Comparison of ENCODE assay signal across 11 cellular contexts in the genomic region with DNA sequence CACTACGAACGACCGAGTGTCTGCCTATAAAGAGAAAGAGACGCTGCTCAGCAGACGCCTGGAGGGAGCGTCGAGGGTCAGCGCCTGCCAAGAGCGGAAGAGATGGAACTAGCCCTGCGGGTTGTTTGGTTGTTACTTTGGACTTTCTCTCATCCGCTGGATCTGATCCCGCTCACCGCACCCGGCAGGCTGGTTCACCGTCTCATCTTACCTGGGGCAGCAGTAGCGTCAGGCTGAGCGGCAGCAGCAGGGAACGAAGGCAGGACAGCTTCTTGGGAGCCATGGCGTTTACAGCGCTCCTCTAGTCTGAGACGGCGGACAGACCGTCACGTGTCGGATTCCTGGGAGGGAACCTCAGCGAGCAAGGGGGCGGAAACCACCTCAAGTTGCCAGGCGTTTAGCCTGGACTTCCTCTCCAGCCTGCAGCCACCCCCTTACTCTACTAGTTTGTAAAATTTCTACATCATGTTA. TPM values are rescaled to one million over a fixed set of nuclear protein-coding genes. Genes with fewer than 3 reads are reported as not detected.
A peak's percentile ranks its signal among the peaks of the same experiment; 100 is the strongest.
DNase-seq lines count a peak whose midpoint lies in the region; ATAC-seq and TF ChIP-seq lines count a peak whose summit lies in the region.
"Had no signal": no experiment of that assay in that cellular context is flagged by ENCODE, and none has a peak within 500 bp of the region (broad histone marks: within the 10 kb centered on the region; RNA-seq: fewer than 3 reads in every experiment).

No MANE protein-coding gene starts in this region.

- ATAC-seq in IMR-90 (ENCODE audit: low read depth): no peak
- ATAC-seq in left lobe of liver: peak; percentile 73
- ATAC-seq in stimulated activated effector memory CD8-positive, alpha-beta T cell treated with anti-CD3 and anti-CD28 coated beads, Interleukin-12 subunit alpha, Interleukin-12 subunit beta, amount 100 ng/mL, for 72 hours: no peak
- no peak for ATAC-seq in GM18502 (IDR thresholded peaks at IDR 0.05; ENCODE audit: poor library complexity, unreplicated experiment)
- ATAC-seq in GM21717 (IDR thresholded peaks at IDR 0.05; ENCODE audit: unreplicated experiment): no peak
- ATAC-seq: K562 had no signal

- H3K4ac ChIP-seq in IMR-90 (ENCODE audit: low read depth, low read length): no peak overlapping the region

- H3K27me3 ChIP-seq in IMR-90 (ENCODE audit: control insufficient read depth, insufficient read depth, low read length): no peaks in the 10 kb centered on the region

- H3K4me1 Mint-ChIP-seq in activated naive CD8-positive, alpha-beta T cell (ENCODE audit: low read depth): peaks cover 36% of the 10 kb centered on the region
- H3K4me1 Mint-ChIP-seq in stimulated activated effector memory CD8-positive, alpha-beta T cell treated with anti-CD3 and anti-CD28 coated beads, Interleukin-12 subunit alpha, Interleukin-12 subunit beta, amount 100 ng/mL, for 72 hours: peaks cover 33% of the 10 kb centered on the region

- TF ChIP-seq RAD21 in IMR-90 (IDR thresholded peaks at IDR 0.05; ENCODE audit: low read length): no peak

- H3K36me3 ChIP-seq in IMR-90 (ENCODE audit: control insufficient read depth, insufficient read depth, low read length): peaks cover 15% of the 10 kb centered on the region; the same call in 1 of the 2 replicates

- H3K9me1 ChIP-seq in IMR-90 (ENCODE audit: insufficient read depth, low read length): peaks cover 26% of the 10 kb centered on the region

- peak overlapping the region; percentile 75 for H2AFZ ChIP-seq in IMR-90 (replicated peaks; ENCODE audit: low read length, poor library complexity)

- H3K27ac ChIP-seq in IMR-90 (ENCODE audit: insufficient read depth, low read length): no peak overlapping the region

- H4K8ac ChIP-seq in IMR-90 (ENCODE audit: low read depth in 2 of 2, low read length in 2 of 2): peak overlapping the region in 1 of 2 experiments; percentile 57; a peak in 2 of 4 replicates

- no peak overlapping the region for H3K14ac ChIP-seq in IMR-90 (replicated peaks; ENCODE audit: low read depth, low read length)

- peaks cover 7% of the 10 kb centered on the region for H3K4me1 ChIP-seq in IMR-90 (ENCODE audit: control insufficient read depth, insufficient read depth, low read length)

- no peak overlapping the region for H3K18ac ChIP-seq in IMR-90 (ENCODE audit: low read depth, low read length)

- no peak overlapping the region for H2BK120ac ChIP-seq in IMR-90 (ENCODE audit: low read depth, low read length)

- H3K9me3 ChIP-seq in IMR-90 (ENCODE audit: control insufficient read depth, insufficient read depth, low read length): no peaks in the 10 kb centered on the region

- POLR2A ChIA-PET in IMR-90 (lab: Charles Lee; ENCODE audit: unreplicated experiment): no interaction called here

- H3K23ac ChIP-seq in IMR-90 (ENCODE audit: low read depth, low read length): no peak overlapping the region

- no peak overlapping the region for H4K91ac ChIP-seq in IMR-90 (ENCODE audit: insufficient read depth, low read depth, low read length)

- peaks cover 23 to 40% of the 10 kb centered on the region in 2 experiments for H3K79me1 ChIP-seq in IMR-90 (ENCODE audit: low read depth in 1 of 2, low read length in 2 of 2)

- no peak overlapping the region for H2BK15ac ChIP-seq in IMR-90 (ENCODE audit: low read depth, low read length)

- H2BK5ac ChIP-seq in IMR-90 (ENCODE audit: low read depth, low read length, poor library complexity, severe bottlenecking): no peak overlapping the region

- H3K56ac ChIP-seq in IMR-90 (ENCODE audit: extremely low read depth, insufficient read depth, low read length): no peak overlapping the region

- no peaks in the 10 kb centered on the region for H3K27me3 Mint-ChIP-seq in activated naive CD8-positive, alpha-beta T cell

- no peaks in the 10 kb centered on the region for H3K36me3 Mint-ChIP-seq in activated naive CD8-positive, alpha-beta T cell
- peaks cover 35% of the 10 kb centered on the region for H3K36me3 Mint-ChIP-seq in stimulated activated effector memory CD8-positive, alpha-beta T cell treated with anti-CD3 and anti-CD28 coated beads, Interleukin-12 subunit alpha, Interleukin-12 subunit beta, amount 100 ng/mL, for 72 hours

- WGBS in IMR-90 (ENCODE audit: extremely low coverage in 2 of 2, insufficient read length in 1 of 2), 2 experiments: 47% methylated on average over 24 of the region's 28 CpGs; no CpG with 5 or more reads in 1 of the 2 experiments

- DNase-seq in IMR-90 (no peak), left lobe of liver (ENCODE audit: low spot score) (peak; percentile 71)
- DNase-seq in stimulated activated effector memory CD8-positive, alpha-beta T cell treated with anti-CD3 and anti-CD28 coated beads, Interleukin-12 subunit alpha, Interleukin-12 subunit beta, amount 100 ng/mL, for 72 hours (ENCODE audit: low spot score in 2 of 2): no peak
- DNase-seq in effector CD4-positive, alpha-beta T cell: no peak
- DNase-seq: NCI-H446, occipital lobe had no signal

- H4K20me1 ChIP-seq in IMR-90 (ENCODE audit: insufficient read depth, low read length): no peaks in the 10 kb centered on the region

- H3K4me3 ChIP-seq in IMR-90 (ENCODE audit: insufficient read depth, low read depth, low read length): no peak overlapping the region
- H3K4me3 ChIP-seq: K562 had no signal

- H3K9ac ChIP-seq in IMR-90 (ENCODE audit: low read depth, low read length): no peak overlapping the region

- dilution Hi-C loops in IMR-90 (cut with HindIII; ENCODE audit: low sequenced_read_pairs, unreplicated experiment): no loop called here

- no peak for TF ChIP-seq CTCF in IMR-90 (conservative IDR thresholded peaks at IDR 0.05; ENCODE audit: low read depth, low read length)

- in situ Hi-C loops in IMR-90 (cut with MboI; ENCODE audit: low sequenced_read_pairs): no loop called here

- H2AK9ac ChIP-seq in IMR-90 (replicated peaks; ENCODE audit: low read depth, low read length, poor library complexity): peak overlapping the region; percentile 50

- no peak overlapping the region for H2AK5ac ChIP-seq in IMR-90 (ENCODE audit: low read depth, low read length)

- no peak for TF ChIP-seq POLR2A in IMR-90 (IDR thresholded peaks at IDR 0.05; ENCODE audit: low read depth, low read length)

- intact Hi-C loops in IMR-90 (cut with micrococcal nuclease): no loop called here

- CTCF ChIA-PET in IMR-90 (lab: Yijun Ruan, JAX): interaction anchor here (3.0 kb wide), 1 partner anchor 52 kb away, joined by 14 read pairs; no protein-coding TSS in a partner anchor

- no TSS peak for BruUV-seq in IMR-90 (replicated peaks; lab: Mats Ljungman, UMichigan)

- no peaks in the 10 kb centered on the region for H3K9me3 Mint-ChIP-seq in activated naive CD8-positive, alpha-beta T cell (ENCODE audit: low read depth)
- no peaks in the 10 kb centered on the region for H3K9me3 Mint-ChIP-seq in stimulated activated effector memory CD8-positive, alpha-beta T cell treated with anti-CD3 and anti-CD28 coated beads, Interleukin-12 subunit alpha, Interleukin-12 subunit beta, amount 100 ng/mL, for 72 hours

- H3K4me3 Mint-ChIP-seq in activated naive CD8-positive, alpha-beta T cell: peak overlapping the region; percentile 53
- peak overlapping the region; percentile 23 for H3K4me3 Mint-ChIP-seq in stimulated activated effector memory CD8-positive, alpha-beta T cell treated with anti-CD3 and anti-CD28 coated beads, Interleukin-12 subunit alpha, Interleukin-12 subunit beta, amount 100 ng/mL, for 72 hours

- H2BK20ac ChIP-seq in IMR-90 (ENCODE audit: low read depth, low read length): no peak overlapping the region

- H4K5ac ChIP-seq in IMR-90 (ENCODE audit: low read depth, low read length): no peak overlapping the region

- H3K27ac Mint-ChIP-seq in activated naive CD8-positive, alpha-beta T cell: no peak overlapping the region
- H3K27ac Mint-ChIP-seq in stimulated activated effector memory CD8-positive, alpha-beta T cell treated with anti-CD3 and anti-CD28 coated beads, Interleukin-12 subunit alpha, Interleukin-12 subunit beta, amount 100 ng/mL, for 72 hours: no peak overlapping the region

- no peak overlapping the region for H3K4me2 ChIP-seq in IMR-90 (ENCODE audit: low read depth, low read length)

TF ChIP-seq in IMR-90, 13 proteins besides CTCF, POLR2A, EP300 and RAD21:
- TF ChIP-seq BHLHE40 (IDR thresholded peaks at IDR 0.05; ENCODE audit: low read depth, low read length): no peak
- TF ChIP-seq, protein P1, sequence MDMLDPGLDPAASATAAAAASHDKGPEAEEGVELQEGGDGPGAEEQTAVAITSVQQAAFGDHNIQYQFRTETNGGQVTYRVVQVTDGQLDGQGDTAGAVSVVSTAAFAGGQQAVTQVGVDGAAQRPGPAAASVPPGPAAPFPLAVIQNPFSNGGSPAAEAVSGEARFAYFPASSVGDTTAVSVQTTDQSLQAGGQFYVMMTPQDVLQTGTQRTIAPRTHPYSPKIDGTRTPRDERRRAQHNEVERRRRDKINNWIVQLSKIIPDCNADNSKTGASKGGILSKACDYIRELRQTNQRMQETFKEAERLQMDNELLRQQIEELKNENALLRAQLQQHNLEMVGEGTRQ (IDR thresholded peaks at IDR 0.05; ENCODE audit: low read depth, low read length): peak; percentile 56; the same call in 1 of the 2 replicates

RNA-seq across cellular contexts. Expression of a gene that starts 1.9 kb away (rescaled TPM):
- 3.6 and 4.1 TPM in 2 replicates for total RNA-seq in IMR-90 (2012; rRNA removed)
- 5.7 and 6.2 TPM in 2 replicates for polyA plus RNA-seq in IMR-90 (2012; rRNA removed)
- 4.2 and 4.9 TPM in 2 replicates for polyA plus RNA-seq in IMR-90 (2012; cell fraction: cytosol; rRNA removed)
- polyA plus RNA-seq in IMR-90 (2012; cell fraction: nucleus; rRNA removed; ENCODE audit: low replicate concordance): 9.0 and 16.1 TPM in 2 replicates
- 3.1 TPM for total RNA-seq in left lobe of liver

RNA-seq across cellular contexts. Expression of a gene that starts 2.0 kb away (rescaled TPM):
- total RNA-seq in IMR-90 (2012; rRNA removed) (35.0 and 44.4 TPM in 2 replicates), left lobe of liver (24.4 TPM)
- polyA plus RNA-seq in IMR-90 (2012; rRNA removed): 40.3 and 50.1 TPM in 2 replicates
- polyA plus RNA-seq in IMR-90 (2012; cell fraction: cytosol; rRNA removed): 45.9 and 72.9 TPM in 2 replicates
- polyA plus RNA-seq in IMR-90 (2012; cell fraction: nucleus; rRNA removed; ENCODE audit: low replicate concordance): 49.3 and 58.9 TPM in 2 replicates

RNA-seq across cellular contexts. Expression of a gene that starts 9.7 kb away (rescaled TPM):
- not detected in 2 replicates for total RNA-seq in IMR-90 (2012; rRNA removed)
- polyA plus RNA-seq in IMR-90 (2012; rRNA removed): not detected in 2 replicates
- polyA plus RNA-seq in IMR-90 (2012; cell fraction: cytosol; rRNA removed): not detected in 2 replicates
- polyA plus RNA-seq in IMR-90 (2012; cell fraction: nucleus; rRNA removed; ENCODE audit: low replicate concordance): 0.05 TPM in 1 of 2 replicates, not detected in the other
- not detected for total RNA-seq in left lobe of liver
- total RNA-seq: K562, occipital lobe had no signal
- polyA plus RNA-seq: adipose tissue had no signal

RNA-seq across cellular contexts. Expression of a gene that starts 10.4 kb away (rescaled TPM):
- total RNA-seq in IMR-90 (2012; rRNA removed) (21.9 and 26.1 TPM in 2 replicates), left lobe of liver (29.0 TPM)
- 30.3 and 35.6 TPM in 2 replicates for polyA plus RNA-seq in IMR-90 (2012; rRNA removed)
- 19.5 and 39.0 TPM in 2 replicates for polyA plus RNA-seq in IMR-90 (2012; cell fraction: cytosol; rRNA removed)
- polyA plus RNA-seq in IMR-90 (2012; cell fraction: nucleus; rRNA removed; ENCODE audit: low replicate concordance): 46.8 and 128 TPM in 2 replicates

RNA-seq across cellular contexts. Expression of a gene that starts 13.7 kb away (rescaled TPM):
- total RNA-seq in IMR-90 (2012; rRNA removed) (18.3 and 18.6 TPM in 2 replicates), left lobe of liver (22.1 TPM)
- polyA plus RNA-seq in IMR-90 (2012; rRNA removed): 29.1 and 33.8 TPM in 2 replicates
- 9.8 and 11.4 TPM in 2 replicates for polyA plus RNA-seq in IMR-90 (2012; cell fraction: cytosol; rRNA removed)
- 195 and 339 TPM in 2 replicates for polyA plus RNA-seq in IMR-90 (2012; cell fraction: nucleus; rRNA removed; ENCODE audit: low replicate concordance)
